1 cellular context compared by ENCODE assay signal in the genomic region with DNA sequence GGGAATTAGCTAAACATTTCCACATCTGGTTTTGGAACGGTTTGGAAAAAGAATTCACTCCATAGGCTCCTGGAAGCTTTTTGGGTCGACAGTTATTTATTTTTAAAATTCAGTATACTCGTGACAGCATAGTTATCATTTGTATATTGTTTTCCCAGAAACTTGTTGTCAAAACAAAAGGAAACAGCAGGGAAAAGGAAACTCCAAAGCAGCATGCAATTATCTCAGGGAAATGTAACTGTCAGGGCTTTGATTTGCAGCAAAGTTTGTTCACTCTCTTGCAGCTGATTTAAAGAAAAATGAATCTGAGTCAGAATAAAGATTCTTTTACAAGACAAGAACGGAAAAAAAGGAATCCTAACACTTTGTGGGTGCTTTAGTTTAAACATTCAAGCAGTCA.
TF ChIP-seq lines count a peak whose summit lies in the region.

No MANE protein-coding gene starts in this region.

TF ChIP-seq in GM23338, 12 proteins besides CTCF, POLR2A, EP300 and RAD21 (continued from another document):
- TF ChIP-seq, protein P1, sequence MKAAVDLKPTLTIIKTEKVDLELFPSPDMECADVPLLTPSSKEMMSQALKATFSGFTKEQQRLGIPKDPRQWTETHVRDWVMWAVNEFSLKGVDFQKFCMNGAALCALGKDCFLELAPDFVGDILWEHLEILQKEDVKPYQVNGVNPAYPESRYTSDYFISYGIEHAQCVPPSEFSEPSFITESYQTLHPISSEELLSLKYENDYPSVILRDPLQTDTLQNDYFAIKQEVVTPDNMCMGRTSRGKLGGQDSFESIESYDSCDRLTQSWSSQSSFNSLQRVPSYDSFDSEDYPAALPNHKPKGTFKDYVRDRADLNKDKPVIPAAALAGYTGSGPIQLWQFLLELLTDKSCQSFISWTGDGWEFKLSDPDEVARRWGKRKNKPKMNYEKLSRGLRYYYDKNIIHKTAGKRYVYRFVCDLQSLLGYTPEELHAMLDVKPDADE (IDR thresholded peaks at IDR 0.05): no peak
- no peak for TF ChIP-seq ZNF114 (CRISPR knock-in tag; IDR thresholded peaks at IDR 0.05)
- no peak for TF ChIP-seq JUNB (IDR thresholded peaks at IDR 0.05; ENCODE audit: unreplicated experiment)
- TF ChIP-seq, protein P2, sequence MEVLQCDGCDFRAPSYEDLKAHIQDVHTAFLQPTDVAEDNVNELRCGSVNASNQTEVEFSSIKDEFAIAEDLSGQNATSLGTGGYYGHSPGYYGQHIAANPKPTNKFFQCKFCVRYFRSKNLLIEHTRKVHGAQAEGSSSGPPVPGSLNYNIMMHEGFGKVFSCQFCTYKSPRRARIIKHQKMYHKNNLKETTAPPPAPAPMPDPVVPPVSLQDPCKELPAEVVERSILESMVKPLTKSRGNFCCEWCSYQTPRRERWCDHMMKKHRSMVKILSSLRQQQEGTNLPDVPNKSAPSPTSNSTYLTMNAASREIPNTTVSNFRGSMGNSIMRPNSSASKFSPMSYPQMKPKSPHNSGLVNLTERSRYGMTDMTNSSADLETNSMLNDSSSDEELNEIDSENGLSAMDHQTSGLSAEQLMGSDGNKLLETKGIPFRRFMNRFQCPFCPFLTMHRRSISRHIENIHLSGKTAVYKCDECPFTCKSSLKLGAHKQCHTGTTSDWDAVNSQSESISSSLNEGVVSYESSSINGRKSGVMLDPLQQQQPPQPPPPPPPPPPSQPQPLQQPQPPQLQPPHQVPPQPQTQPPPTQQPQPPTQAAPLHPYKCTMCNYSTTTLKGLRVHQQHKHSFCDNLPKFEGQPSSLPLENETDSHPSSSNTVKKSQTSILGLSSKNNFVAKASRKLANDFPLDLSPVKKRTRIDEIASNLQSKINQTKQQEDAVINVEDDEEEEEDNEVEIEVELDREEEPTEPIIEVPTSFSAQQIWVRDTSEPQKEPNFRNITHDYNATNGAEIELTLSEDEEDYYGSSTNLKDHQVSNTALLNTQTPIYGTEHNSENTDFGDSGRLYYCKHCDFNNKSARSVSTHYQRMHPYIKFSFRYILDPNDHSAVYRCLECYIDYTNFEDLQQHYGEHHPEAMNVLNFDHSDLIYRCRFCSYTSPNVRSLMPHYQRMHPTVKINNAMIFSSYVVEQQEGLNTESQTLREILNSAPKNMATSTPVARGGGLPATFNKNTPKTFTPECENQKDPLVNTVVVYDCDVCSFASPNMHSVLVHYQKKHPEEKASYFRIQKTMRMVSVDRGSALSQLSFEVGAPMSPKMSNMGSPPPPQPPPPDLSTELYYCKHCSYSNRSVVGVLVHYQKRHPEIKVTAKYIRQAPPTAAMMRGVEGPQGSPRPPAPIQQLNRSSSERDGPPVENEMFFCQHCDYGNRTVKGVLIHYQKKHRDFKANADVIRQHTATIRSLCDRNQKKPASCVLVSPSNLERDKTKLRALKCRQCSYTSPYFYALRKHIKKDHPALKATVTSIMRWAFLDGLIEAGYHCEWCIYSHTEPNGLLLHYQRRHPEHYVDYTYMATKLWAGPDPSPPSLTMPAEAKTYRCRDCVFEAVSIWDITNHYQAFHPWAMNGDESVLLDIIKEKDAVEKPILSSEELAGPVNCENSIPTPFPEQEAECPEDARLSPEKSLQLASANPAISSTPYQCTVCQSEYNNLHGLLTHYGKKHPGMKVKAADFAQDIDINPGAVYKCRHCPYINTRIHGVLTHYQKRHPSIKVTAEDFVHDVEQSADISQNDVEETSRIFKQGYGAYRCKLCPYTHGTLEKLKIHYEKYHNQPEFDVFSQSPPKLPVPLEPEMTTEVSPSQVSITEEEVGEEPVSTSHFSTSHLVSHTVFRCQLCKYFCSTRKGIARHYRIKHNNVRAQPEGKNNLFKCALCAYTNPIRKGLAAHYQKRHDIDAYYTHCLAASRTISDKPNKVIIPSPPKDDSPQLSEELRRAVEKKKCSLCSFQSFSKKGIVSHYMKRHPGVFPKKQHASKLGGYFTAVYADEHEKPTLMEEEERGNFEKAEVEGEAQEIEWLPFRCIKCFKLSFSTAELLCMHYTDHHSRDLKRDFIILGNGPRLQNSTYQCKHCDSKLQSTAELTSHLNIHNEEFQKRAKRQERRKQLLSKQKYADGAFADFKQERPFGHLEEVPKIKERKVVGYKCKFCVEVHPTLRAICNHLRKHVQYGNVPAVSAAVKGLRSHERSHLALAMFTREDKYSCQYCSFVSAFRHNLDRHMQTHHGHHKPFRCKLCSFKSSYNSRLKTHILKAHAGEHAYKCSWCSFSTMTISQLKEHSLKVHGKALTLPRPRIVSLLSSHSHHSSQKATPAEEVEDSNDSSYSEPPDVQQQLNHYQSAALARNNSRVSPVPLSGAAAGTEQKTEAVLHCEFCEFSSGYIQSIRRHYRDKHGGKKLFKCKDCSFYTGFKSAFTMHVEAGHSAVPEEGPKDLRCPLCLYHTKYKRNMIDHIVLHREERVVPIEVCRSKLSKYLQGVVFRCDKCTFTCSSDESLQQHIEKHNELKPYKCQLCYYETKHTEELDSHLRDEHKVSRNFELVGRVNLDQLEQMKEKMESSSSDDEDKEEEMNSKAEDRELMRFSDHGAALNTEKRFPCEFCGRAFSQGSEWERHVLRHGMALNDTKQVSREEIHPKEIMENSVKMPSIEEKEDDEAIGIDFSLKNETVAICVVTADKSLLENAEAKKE (CRISPR knock-in tag; IDR thresholded peaks at IDR 0.05): no peak
